Comparison of ENCODE assay signal across 8 cellular contexts in genomic region chr7:148503900-148504487, GRCh38.
DNase-seq lines count a peak whose midpoint lies in the region; ATAC-seq and TF ChIP-seq lines count a peak whose summit lies in the region.

No MANE protein-coding gene starts in this region.

- H3K4me1 ChIP-seq in fibroblast of lung (ENCODE audit: control insufficient read depth, extremely low read depth, insufficient read depth, low read length) = no peaks in the 10 kb centered on the region

- no peak for ATAC-seq in HG03442 (IDR thresholded peaks at IDR 0.05; ENCODE audit: unreplicated experiment)

- no peaks in the 10 kb centered on the region for H3K36me3 ChIP-seq in fibroblast of lung (ENCODE audit: control insufficient read depth, insufficient read depth, low read length)

- H3K27ac ChIP-seq in fibroblast of lung (ENCODE audit: insufficient read depth, low read length) = no peak overlapping the region

- H4K20me1 ChIP-seq in fibroblast of lung (ENCODE audit: control insufficient read depth, extremely low read depth, insufficient read depth, low read length) = no peaks in the 10 kb centered on the region

- TF ChIP-seq CTCF in fibroblast of lung (conservative IDR thresholded peaks at IDR 0.05 in 1 of 2, IDR thresholded peaks at IDR 0.05 in 1 of 2; ENCODE audit: low read depth in 1 of 2, low read length in 2 of 2) = peak; percentile 54 to 69

- H2AFZ ChIP-seq in fibroblast of lung (ENCODE audit: low read length) = no peak overlapping the region

- H3K4me2 ChIP-seq in fibroblast of lung (ENCODE audit: extremely low read depth, insufficient read depth, low read length) = no peak overlapping the region

- no peaks in the 10 kb centered on the region for H3K9me3 ChIP-seq in fibroblast of lung (ENCODE audit: control insufficient read depth, insufficient read depth, low read depth, low read length)

- no peaks in the 10 kb centered on the region for H3K79me2 ChIP-seq in fibroblast of lung (ENCODE audit: control insufficient read depth, insufficient read depth, low read length)

- H3K27me3 ChIP-seq in fibroblast of lung (ENCODE audit: control insufficient read depth, insufficient read depth, low read length) = peaks cover 11% of the 10 kb centered on the region

- H3K9ac ChIP-seq in fibroblast of lung (ENCODE audit: insufficient read depth, low read length) = no peak overlapping the region

- DNase-seq in CD1c-positive myeloid dendritic cell (ENCODE audit: extremely low spot score) (peak; percentile 62), HCEC 1CT (peak; percentile 21), RPMI7951 (ENCODE audit: low read depth) (peak; percentile 26), fibroblast of lung (ENCODE audit: low read depth in 2 of 2) (peak; percentile 10 to 63), skeletal muscle cell (ENCODE audit: low read depth) (peak; percentile 4), iPS-NIHi7 (ENCODE audit: extremely low spot score) (no peak), amygdala (lab: John Stamatoyannopoulos, UW) (no peak)

- no peak overlapping the region for H3K4me3 ChIP-seq in fibroblast of lung (replicated peaks in 1 of 4; ENCODE audit: control extremely low read depth in 1 of 4, insufficient read depth in 1 of 4, low read depth in 3 of 4, low read length in 4 of 4)
- no peak overlapping the region for H3K4me3 ChIP-seq in skeletal muscle cell (ENCODE audit: low read depth, low read length)

Comparison
In these comparisons a context has a peak if more than half of its experiments do, and no peak if none do; other contexts are left out.
1. DNase-seq: peak in CD1c-positive myeloid dendritic cell (single experiment), HCEC 1CT (single experiment), RPMI7951 (single experiment), fibroblast of lung (2 of 2) and skeletal muscle cell (single experiment); none in iPS-NIHi7 (single experiment) and amygdala (0 of 56).